In the genomic region with DNA sequence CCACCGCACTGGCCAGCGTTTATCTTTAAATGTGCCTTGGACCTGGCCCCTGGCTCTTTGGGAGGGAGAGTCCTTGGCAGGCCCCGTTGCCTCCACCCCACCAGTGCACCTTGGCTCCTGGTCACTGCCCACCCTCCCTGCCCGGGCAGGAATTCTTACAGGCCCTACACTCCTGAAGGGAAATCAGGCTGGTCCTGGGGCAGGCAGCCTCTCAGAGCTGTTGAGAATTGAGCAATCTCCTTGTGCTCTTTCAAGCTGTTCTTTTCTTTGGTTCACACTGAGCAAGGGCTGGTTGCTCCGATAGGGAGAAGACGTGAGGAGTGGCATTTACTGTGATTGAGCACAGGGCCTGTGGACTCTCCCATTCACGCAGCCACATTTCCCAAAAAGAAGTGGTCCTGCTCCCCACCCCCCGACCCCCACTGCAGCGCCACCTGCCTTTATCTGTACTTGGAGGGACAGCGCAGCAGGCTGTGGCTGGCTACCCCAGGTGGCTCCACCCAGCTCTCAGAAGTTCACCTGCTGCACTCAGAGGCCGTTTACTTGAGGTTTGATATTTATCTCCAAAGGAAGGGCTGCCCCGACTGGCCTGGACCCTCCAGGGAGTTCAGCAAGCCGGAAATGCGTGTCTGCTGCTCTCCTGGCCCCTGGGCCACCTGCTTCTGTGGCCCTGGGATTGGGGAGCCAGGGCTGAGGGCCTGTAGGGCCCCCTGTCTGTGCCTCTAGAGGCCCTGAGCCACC, we compare ENCODE assay signal across 1 cellular context.
TF ChIP-seq lines count a peak whose summit lies in the region.

No MANE protein-coding gene starts in this region.

TF ChIP-seq in HEK293, 187 proteins besides CTCF, POLR2A, EP300 and RAD21 (continued from another document):
- TF ChIP-seq ZNF596 (tag by site-specific recombination; IDR thresholded peaks at IDR 0.05) (no peak), ZNF341 (tag by site-specific recombination; IDR thresholded peaks at IDR 0.05; ENCODE audit: low read depth) (peak; percentile 81), ZNF404 (tag by site-specific recombination; IDR thresholded peaks at IDR 0.05) (no peak), ZIC2 (tag by site-specific recombination; IDR thresholded peaks at IDR 0.05) (peak; percentile 62), ZFP69B (tag by site-specific recombination; IDR thresholded peaks at IDR 0.05) (no peak), SP3 (tag by site-specific recombination; IDR thresholded peaks at IDR 0.05) (no peak), ZNF792 (tag by site-specific recombination; IDR thresholded peaks at IDR 0.05) (no peak), ZNF248 (tag by site-specific recombination; IDR thresholded peaks at IDR 0.05) (no peak), GLIS1 (tag by site-specific recombination; IDR thresholded peaks at IDR 0.05) (peak; percentile 63), TRIM28 (IDR thresholded peaks at IDR 0.05; ENCODE audit: borderline replicate concordance, low read length) (peak; percentile 47; the same call in 1 of the 2 replicates), ZNF530 (tag by site-specific recombination; IDR thresholded peaks at IDR 0.05; ENCODE audit: low read depth) (no peak), ZNF600 (tag by site-specific recombination; IDR thresholded peaks at IDR 0.05) (no peak), FEZF1 (tag by site-specific recombination; IDR thresholded peaks at IDR 0.05) (peak; percentile 65), ZBTB7A (tag by site-specific recombination; IDR thresholded peaks at IDR 0.05; ENCODE audit: low read depth) (no peak), YY2 (tag by site-specific recombination; IDR thresholded peaks at IDR 0.05) (no peak), ZNF677 (tag by site-specific recombination; IDR thresholded peaks at IDR 0.05) (peak; percentile 85), ZNF585B (tag by site-specific recombination; IDR thresholded peaks at IDR 0.05) (no peak), ZNF174 (tag by site-specific recombination; IDR thresholded peaks at IDR 0.05) (no peak), ZNF138 (tag by site-specific recombination; IDR thresholded peaks at IDR 0.05; ENCODE audit: borderline replicate concordance) (no peak)
- TF ChIP-seq, protein P1, sequence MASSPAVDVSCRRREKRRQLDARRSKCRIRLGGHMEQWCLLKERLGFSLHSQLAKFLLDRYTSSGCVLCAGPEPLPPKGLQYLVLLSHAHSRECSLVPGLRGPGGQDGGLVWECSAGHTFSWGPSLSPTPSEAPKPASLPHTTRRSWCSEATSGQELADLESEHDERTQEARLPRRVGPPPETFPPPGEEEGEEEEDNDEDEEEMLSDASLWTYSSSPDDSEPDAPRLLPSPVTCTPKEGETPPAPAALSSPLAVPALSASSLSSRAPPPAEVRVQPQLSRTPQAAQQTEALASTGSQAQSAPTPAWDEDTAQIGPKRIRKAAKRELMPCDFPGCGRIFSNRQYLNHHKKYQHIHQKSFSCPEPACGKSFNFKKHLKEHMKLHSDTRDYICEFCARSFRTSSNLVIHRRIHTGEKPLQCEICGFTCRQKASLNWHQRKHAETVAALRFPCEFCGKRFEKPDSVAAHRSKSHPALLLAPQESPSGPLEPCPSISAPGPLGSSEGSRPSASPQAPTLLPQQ (tag by site-specific recombination; IDR thresholded peaks at IDR 0.05), result no peak
- TF ChIP-seq, protein P2, sequence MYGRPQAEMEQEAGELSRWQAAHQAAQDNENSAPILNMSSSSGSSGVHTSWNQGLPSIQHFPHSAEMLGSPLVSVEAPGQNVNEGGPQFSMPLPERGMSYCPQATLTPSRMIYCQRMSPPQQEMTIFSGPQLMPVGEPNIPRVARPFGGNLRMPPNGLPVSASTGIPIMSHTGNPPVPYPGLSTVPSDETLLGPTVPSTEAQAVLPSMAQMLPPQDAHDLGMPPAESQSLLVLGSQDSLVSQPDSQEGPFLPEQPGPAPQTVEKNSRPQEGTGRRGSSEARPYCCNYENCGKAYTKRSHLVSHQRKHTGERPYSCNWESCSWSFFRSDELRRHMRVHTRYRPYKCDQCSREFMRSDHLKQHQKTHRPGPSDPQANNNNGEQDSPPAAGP (tag by site-specific recombination; IDR thresholded peaks at IDR 0.05), result no peak
- TF ChIP-seq, protein P3, sequence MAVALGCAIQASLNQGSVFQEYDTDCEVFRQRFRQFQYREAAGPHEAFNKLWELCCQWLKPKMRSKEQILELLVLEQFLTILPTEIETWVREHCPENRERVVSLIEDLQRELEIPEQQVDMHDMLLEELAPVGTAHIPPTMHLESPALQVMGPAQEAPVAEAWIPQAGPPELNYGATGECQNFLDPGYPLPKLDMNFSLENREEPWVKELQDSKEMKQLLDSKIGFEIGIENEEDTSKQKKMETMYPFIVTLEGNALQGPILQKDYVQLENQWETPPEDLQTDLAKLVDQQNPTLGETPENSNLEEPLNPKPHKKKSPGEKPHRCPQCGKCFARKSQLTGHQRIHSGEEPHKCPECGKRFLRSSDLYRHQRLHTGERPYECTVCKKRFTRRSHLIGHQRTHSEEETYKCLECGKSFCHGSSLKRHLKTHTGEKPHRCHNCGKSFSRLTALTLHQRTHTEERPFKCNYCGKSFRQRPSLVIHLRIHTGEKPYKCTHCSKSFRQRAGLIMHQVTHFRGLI (tag by site-specific recombination; IDR thresholded peaks at IDR 0.05), result no peak
- TF ChIP-seq, protein P4, sequence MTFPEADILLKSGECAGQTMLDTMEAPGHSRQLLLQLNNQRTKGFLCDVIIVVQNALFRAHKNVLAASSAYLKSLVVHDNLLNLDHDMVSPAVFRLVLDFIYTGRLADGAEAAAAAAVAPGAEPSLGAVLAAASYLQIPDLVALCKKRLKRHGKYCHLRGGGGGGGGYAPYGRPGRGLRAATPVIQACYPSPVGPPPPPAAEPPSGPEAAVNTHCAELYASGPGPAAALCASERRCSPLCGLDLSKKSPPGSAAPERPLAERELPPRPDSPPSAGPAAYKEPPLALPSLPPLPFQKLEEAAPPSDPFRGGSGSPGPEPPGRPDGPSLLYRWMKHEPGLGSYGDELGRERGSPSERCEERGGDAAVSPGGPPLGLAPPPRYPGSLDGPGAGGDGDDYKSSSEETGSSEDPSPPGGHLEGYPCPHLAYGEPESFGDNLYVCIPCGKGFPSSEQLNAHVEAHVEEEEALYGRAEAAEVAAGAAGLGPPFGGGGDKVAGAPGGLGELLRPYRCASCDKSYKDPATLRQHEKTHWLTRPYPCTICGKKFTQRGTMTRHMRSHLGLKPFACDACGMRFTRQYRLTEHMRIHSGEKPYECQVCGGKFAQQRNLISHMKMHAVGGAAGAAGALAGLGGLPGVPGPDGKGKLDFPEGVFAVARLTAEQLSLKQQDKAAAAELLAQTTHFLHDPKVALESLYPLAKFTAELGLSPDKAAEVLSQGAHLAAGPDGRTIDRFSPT (tag by site-specific recombination; IDR thresholded peaks at IDR 0.05), result no peak
